In the genomic region with DNA sequence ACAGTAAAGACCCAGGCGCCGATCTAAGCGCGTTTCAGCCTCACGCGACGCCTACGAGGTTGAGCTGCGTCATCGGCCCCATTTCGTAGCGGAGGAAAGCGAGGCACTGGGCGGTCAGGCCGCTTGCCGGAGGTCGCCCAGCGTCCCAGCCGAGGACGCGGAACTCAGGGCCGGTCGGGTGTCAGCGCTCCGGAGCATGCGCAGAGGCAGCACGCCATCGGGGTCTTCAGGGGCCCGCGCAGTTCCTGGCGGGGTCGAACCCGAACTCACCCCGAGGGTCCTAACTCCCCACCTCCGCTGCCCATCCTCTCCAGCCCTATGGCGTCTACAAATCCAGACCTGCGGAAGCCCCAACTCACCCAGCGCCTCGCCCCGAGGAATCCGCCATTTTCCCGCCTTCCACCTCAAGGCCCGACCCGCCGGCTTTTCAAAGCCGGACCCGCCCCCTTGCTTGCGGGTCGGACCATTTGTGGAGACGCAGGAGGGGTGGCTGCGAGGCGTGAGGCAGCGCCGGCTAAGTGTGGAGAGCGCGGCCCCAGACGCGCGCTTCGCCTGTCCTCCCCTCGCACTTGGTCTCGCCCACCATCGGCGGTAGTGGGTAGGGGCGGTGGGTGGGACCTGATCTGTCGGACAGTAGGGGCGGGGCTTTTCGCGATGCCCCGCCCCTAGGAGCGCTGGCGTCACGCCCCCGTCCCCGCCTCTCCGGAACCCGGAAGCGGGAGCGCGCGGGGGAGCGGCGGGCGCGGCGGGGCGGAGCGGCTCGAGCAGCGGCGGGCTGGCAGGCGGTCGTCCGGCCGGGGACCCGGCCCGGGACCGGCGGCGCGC, we compare ENCODE assay signal across 8 cellular contexts. TPM values are rescaled to one million over a fixed set of nuclear protein-coding genes. Genes with fewer than 3 reads are reported as not detected.
DNase-seq lines count a peak whose midpoint lies in the region; ATAC-seq and TF ChIP-seq lines count a peak whose summit lies in the region.

A gene with protein sequence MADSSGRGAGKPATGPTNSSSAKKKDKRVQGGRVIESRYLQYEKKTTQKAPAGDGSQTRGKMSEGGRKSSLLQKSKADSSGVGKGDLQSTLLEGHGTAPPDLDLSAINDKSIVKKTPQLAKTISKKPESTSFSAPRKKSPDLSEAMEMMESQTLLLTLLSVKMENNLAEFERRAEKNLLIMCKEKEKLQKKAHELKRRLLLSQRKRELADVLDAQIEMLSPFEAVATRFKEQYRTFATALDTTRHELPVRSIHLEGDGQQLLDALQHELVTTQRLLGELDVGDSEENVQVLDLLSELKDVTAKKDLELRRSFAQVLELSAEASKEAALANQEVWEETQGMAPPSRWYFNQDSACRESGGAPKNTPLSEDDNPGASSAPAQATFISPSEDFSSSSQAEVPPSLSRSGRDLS (minus strand): TSS at position 418 of the 825 bp plus-strand sequence. CDS start 30 bp downstream, at position 388.
A gene with protein sequence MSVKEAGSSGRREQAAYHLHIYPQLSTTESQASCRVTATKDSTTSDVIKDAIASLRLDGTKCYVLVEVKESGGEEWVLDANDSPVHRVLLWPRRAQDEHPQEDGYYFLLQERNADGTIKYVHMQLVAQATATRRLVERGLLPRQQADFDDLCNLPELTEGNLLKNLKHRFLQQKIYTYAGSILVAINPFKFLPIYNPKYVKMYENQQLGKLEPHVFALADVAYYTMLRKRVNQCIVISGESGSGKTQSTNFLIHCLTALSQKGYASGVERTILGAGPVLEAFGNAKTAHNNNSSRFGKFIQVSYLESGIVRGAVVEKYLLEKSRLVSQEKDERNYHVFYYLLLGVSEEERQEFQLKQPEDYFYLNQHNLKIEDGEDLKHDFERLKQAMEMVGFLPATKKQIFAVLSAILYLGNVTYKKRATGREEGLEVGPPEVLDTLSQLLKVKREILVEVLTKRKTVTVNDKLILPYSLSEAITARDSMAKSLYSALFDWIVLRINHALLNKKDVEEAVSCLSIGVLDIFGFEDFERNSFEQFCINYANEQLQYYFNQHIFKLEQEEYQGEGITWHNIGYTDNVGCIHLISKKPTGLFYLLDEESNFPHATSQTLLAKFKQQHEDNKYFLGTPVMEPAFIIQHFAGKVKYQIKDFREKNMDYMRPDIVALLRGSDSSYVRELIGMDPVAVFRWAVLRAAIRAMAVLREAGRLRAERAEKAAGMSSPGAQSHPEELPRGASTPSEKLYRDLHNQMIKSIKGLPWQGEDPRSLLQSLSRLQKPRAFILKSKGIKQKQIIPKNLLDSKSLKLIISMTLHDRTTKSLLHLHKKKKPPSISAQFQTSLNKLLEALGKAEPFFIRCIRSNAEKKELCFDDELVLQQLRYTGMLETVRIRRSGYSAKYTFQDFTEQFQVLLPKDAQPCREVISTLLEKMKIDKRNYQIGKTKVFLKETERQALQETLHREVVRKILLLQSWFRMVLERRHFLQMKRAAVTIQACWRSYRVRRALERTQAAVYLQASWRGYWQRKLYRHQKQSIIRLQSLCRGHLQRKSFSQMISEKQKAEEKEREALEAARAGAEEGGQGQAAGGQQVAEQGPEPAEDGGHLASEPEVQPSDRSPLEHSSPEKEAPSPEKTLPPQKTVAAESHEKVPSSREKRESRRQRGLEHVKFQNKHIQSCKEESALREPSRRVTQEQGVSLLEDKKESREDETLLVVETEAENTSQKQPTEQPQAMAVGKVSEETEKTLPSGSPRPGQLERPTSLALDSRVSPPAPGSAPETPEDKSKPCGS (N-terminal part only) (plus strand): TSS at position 743 of the 825 bp plus-strand sequence. CDS start 25,941 bp downstream, outside the sequence.

- POLR2A ChIA-PET in naive thymus-derived CD8-positive, alpha-beta T cell (lab: Charles Lee): interaction anchor here (0.6 to 6.2 kb wide), 16 partner anchors 8 to 254 kb away, joined by 3 to 76 read pairs (median 4); partner anchors contain the start of genes DDA1, OCEL1 and USE1

- peak; percentile 89 to 96 for ATAC-seq in naive thymus-derived CD8-positive, alpha-beta T cell
- ATAC-seq in stimulated activated naive B cell treated with anti-CD40 and anti-IgM and Interleukin-4, amounts not matched to agents 10 μg/mL and 1 μg/mL and 100 μg/mL, for 72 hours (replicated peaks): peak; percentile 81 to 89

- DNase-seq in ELF-1 (ENCODE audit: low read depth, low spot score) (peak; percentile 100), H7 (peak; percentile 99), M059J (ENCODE audit: low read depth) (peak; percentile 98), fibroblast of mammary gland (ENCODE audit: low read depth) (peak; percentile 99)
- peak; percentile 100 for DNase-seq in activated T-helper 2 cell treated with anti-CD3 and anti-CD28 coated beads, Interferon-gamma antibody, Interleukin-2, Interleukin-4, amounts not matched to agents 10 μg/mL and 5 μg/mL and 100 μg/mL, durations not matched to agents 14 hours and 24 hours and 36 hours (ENCODE audit: low spot score)
- DNase-seq in naive thymus-derived CD8-positive, alpha-beta T cell: peak; percentile 98 to 100 (median 99)
- peak; percentile 100 for DNase-seq in stimulated activated naive B cell treated with anti-CD40 and anti-IgM and Interleukin-4, amounts not matched to agents 10 μg/mL and 1 μg/mL and 100 μg/mL, for 72 hours

- no peaks in the 10 kb centered on the region for H3K27me3 ChIP-seq in H7 (ENCODE audit: control insufficient read depth, insufficient read depth, low read length)

- peak within 1 kb of the TSS; percentile 99 for H3K4me3 Mint-ChIP-seq in activated T-helper 2 cell treated with anti-CD3 and anti-CD28 coated beads, Interferon-gamma antibody, Interleukin-2, Interleukin-4, amounts not matched to agents 10 μg/mL and 5 μg/mL and 100 μg/mL, durations not matched to agents 14 hours and 24 hours and 36 hours (ENCODE audit: low read depth)
- H3K4me3 Mint-ChIP-seq in naive thymus-derived CD8-positive, alpha-beta T cell: peak within 1 kb of the TSS; percentile 91 to 99 (median 98)
- H3K4me3 Mint-ChIP-seq in stimulated activated naive B cell treated with anti-CD40 and anti-IgM and Interleukin-4, amounts not matched to agents 10 μg/mL and 1 μg/mL and 100 μg/mL, for 72 hours: peak within 1 kb of the TSS; percentile 94 to 96

- H3K4me3 ChIP-seq in H7 (ENCODE audit: insufficient read depth, low read depth, low read length) (peak within 1 kb of the TSS; percentile 82), fibroblast of mammary gland (ENCODE audit: control insufficient read depth, low read depth, low read length) (peak within 1 kb of the TSS; percentile 88)

- peak within 1 kb of the TSS; percentile 97 for H3K27ac Mint-ChIP-seq in activated T-helper 2 cell treated with anti-CD3 and anti-CD28 coated beads, Interferon-gamma antibody, Interleukin-2, Interleukin-4, amounts not matched to agents 10 μg/mL and 5 μg/mL and 100 μg/mL, durations not matched to agents 14 hours and 24 hours and 36 hours
- peak within 1 kb of the TSS; percentile 92 to 99 (median 97) for H3K27ac Mint-ChIP-seq in naive thymus-derived CD8-positive, alpha-beta T cell
- peak within 1 kb of the TSS; percentile 99 for H3K27ac Mint-ChIP-seq in stimulated activated naive B cell treated with anti-CD40 and anti-IgM and Interleukin-4, amounts not matched to agents 10 μg/mL and 1 μg/mL and 100 μg/mL, for 72 hours

- H3K36me3 Mint-ChIP-seq in activated T-helper 2 cell treated with anti-CD3 and anti-CD28 coated beads, Interferon-gamma antibody, Interleukin-2, Interleukin-4, amounts not matched to agents 10 μg/mL and 5 μg/mL and 100 μg/mL, durations not matched to agents 14 hours and 24 hours and 36 hours (ENCODE audit: low read depth): peaks cover 50% of the 10 kb centered on the region
- H3K36me3 Mint-ChIP-seq in naive thymus-derived CD8-positive, alpha-beta T cell: peaks cover 0 to 18% (median 6%) of the 10 kb centered on the region in 3 donors
- H3K36me3 Mint-ChIP-seq in stimulated activated naive B cell treated with anti-CD40 and anti-IgM and Interleukin-4, amounts not matched to agents 10 μg/mL and 1 μg/mL and 100 μg/mL, for 72 hours: peaks cover 14 to 48% of the 10 kb centered on the region in 2 donors

- intact Hi-C loops in activated T-helper 2 cell treated with anti-CD3 and anti-CD28 coated beads, Interferon-gamma antibody, Interleukin-2, Interleukin-4, amounts not matched to agents 10 μg/mL and 5 μg/mL and 100 μg/mL, durations not matched to agents 14 hours and 24 hours and 36 hours (cut with micrococcal nuclease): loop anchor here (1.0 kb wide), 2 partner anchors 50 to 447 kb away; partner anchors contain the start of gene MED26

- H3K36me3 ChIP-seq in H7 (replicated peaks; ENCODE audit: control insufficient read depth, insufficient read depth, low read length): peaks cover 11% of the 10 kb centered on the region

- peak; percentile 88 for TF ChIP-seq POLR2A in Raji (IDR thresholded peaks at IDR 0.05; ENCODE audit: insufficient read depth, low read depth, low read length)

- H3K27me3 Mint-ChIP-seq in activated T-helper 2 cell treated with anti-CD3 and anti-CD28 coated beads, Interferon-gamma antibody, Interleukin-2, Interleukin-4, amounts not matched to agents 10 μg/mL and 5 μg/mL and 100 μg/mL, durations not matched to agents 14 hours and 24 hours and 36 hours (ENCODE audit: low read depth): no peaks in the 10 kb centered on the region
- no peaks in the 10 kb centered on the region for H3K27me3 Mint-ChIP-seq in naive thymus-derived CD8-positive, alpha-beta T cell
- no peaks in the 10 kb centered on the region for H3K27me3 Mint-ChIP-seq in stimulated activated naive B cell treated with anti-CD40 and anti-IgM and Interleukin-4, amounts not matched to agents 10 μg/mL and 1 μg/mL and 100 μg/mL, for 72 hours

- H3K4me1 Mint-ChIP-seq in activated T-helper 2 cell treated with anti-CD3 and anti-CD28 coated beads, Interferon-gamma antibody, Interleukin-2, Interleukin-4, amounts not matched to agents 10 μg/mL and 5 μg/mL and 100 μg/mL, durations not matched to agents 14 hours and 24 hours and 36 hours (ENCODE audit: low read depth): peaks cover 52% of the 10 kb centered on the region
- H3K4me1 Mint-ChIP-seq in naive thymus-derived CD8-positive, alpha-beta T cell: peaks cover 29 to 74% (median 66%) of the 10 kb centered on the region in 4 donors
- H3K4me1 Mint-ChIP-seq in stimulated activated naive B cell treated with anti-CD40 and anti-IgM and Interleukin-4, amounts not matched to agents 10 μg/mL and 1 μg/mL and 100 μg/mL, for 72 hours: peaks cover 49 to 71% of the 10 kb centered on the region in 2 donors

- H3K9me3 Mint-ChIP-seq in activated T-helper 2 cell treated with anti-CD3 and anti-CD28 coated beads, Interferon-gamma antibody, Interleukin-2, Interleukin-4, amounts not matched to agents 10 μg/mL and 5 μg/mL and 100 μg/mL, durations not matched to agents 14 hours and 24 hours and 36 hours: no peaks in the 10 kb centered on the region
- no peaks in the 10 kb centered on the region for H3K9me3 Mint-ChIP-seq in naive thymus-derived CD8-positive, alpha-beta T cell
- no peaks in the 10 kb centered on the region for H3K9me3 Mint-ChIP-seq in stimulated activated naive B cell treated with anti-CD40 and anti-IgM and Interleukin-4, amounts not matched to agents 10 μg/mL and 1 μg/mL and 100 μg/mL, for 72 hours

- no peak for TF ChIP-seq CTCF in fibroblast of mammary gland (conservative IDR thresholded peaks at IDR 0.05; ENCODE audit: control insufficient read depth, insufficient read depth, low read depth, low read length)

RNA-seq across cellular contexts. Expression of the first gene that starts in this region (rescaled TPM):
- total RNA-seq in H7 (2014; rRNA removed; shearing (Covaris generic)): 10.4 and 15.5 TPM in 2 replicates
- 20.9 and 23.7 TPM in 2 replicates for total RNA-seq in M059J (2014; rRNA removed; shearing (Covaris generic))
- 27.8 and 28.8 TPM in 2 replicates for total RNA-seq in activated T-helper 2 cell treated with anti-CD3 and anti-CD28 coated beads, Interferon-gamma antibody, Interleukin-2, Interleukin-4, amounts not matched to agents 10 μg/mL and 5 μg/mL and 100 μg/mL, durations not matched to agents 14 hours and 24 hours and 36 hours
- total RNA-seq in naive thymus-derived CD8-positive, alpha-beta T cell: 10 to 100 TPM; 18.3 to 20.4 TPM
- polyA plus RNA-seq in naive thymus-derived CD8-positive, alpha-beta T cell: 10 to 100 TPM in 1 of 3 donors, 1 to 10 TPM in 2; 5.3 to 11.9 (median 5.9) TPM

RNA-seq across cellular contexts. Expression of the second gene that starts in this region (rescaled TPM):
- total RNA-seq in H7 (2014; rRNA removed; shearing (Covaris generic)): 32.9 and 40.8 TPM in 2 replicates
- total RNA-seq in M059J (2014; rRNA removed; shearing (Covaris generic)): 33.0 and 57.0 TPM in 2 replicates
- 143 TPM in 2 replicates for total RNA-seq in activated T-helper 2 cell treated with anti-CD3 and anti-CD28 coated beads, Interferon-gamma antibody, Interleukin-2, Interleukin-4, amounts not matched to agents 10 μg/mL and 5 μg/mL and 100 μg/mL, durations not matched to agents 14 hours and 24 hours and 36 hours
- 100 to 1,000 TPM; 169 to 171 TPM for total RNA-seq in naive thymus-derived CD8-positive, alpha-beta T cell
- polyA plus RNA-seq in naive thymus-derived CD8-positive, alpha-beta T cell: 10 to 100 TPM in 1 of 3 donors, 1 to 10 TPM in 2; 3.3 to 22.3 (median 8.0) TPM

Comparison
In these comparisons a context has a peak if more than half of its experiments do, and no peak if none do; other contexts are left out.
1. Peak in every context shown above with its lines: DNase-seq, ATAC-seq and H3K4me3 ChIP-seq.